Comparison of ENCODE assay signal across 24 cellular contexts in genomic region chr5:36915653-36916052, GRCh38.
"Had no signal": no experiment of that assay in that cellular context is flagged by ENCODE, and none has a peak within 500 bp of the region (broad histone marks: within the 10 kb centered on the region; RNA-seq: fewer than 3 reads in every experiment).

No MANE protein-coding gene starts in this region.

- ATAC-seq: gastrocnemius medialis had no signal

- H3K36me3 ChIP-seq: esophagus muscularis mucosa, gastrocnemius medialis, left ventricle myocardium inferior, thyroid gland had no signal

- H3K4me3 Mint-ChIP-seq: dendritic cell treated with granulocyte-macrophage colony-stimulating factor and Interleukin-4, amounts not matched to agents 40 ng/mL and 50 ng/mL, for 4 days had no signal

- H3K27me3 Mint-ChIP-seq: dendritic cell treated with granulocyte-macrophage colony-stimulating factor and Interleukin-4, amounts not matched to agents 40 ng/mL and 50 ng/mL, for 4 days had no signal

- H3K27ac Mint-ChIP-seq: dendritic cell treated with granulocyte-macrophage colony-stimulating factor and Interleukin-4, amounts not matched to agents 40 ng/mL and 50 ng/mL, for 4 days had no signal

- H3K4me3 ChIP-seq: esophagus muscularis mucosa, gastrocnemius medialis, left ventricle myocardium inferior, thyroid gland had no signal

- H3K27ac ChIP-seq: esophagus muscularis mucosa, gastrocnemius medialis, left ventricle myocardium inferior, thyroid gland, WERI-Rb-1 had no signal

- FAIRE-seq: bronchial epithelial cell, endothelial cell of umbilical vein had no signal

- H3K27me3 ChIP-seq: esophagus muscularis mucosa, gastrocnemius medialis, thyroid gland had no signal

- H3K9me3 Mint-ChIP-seq: dendritic cell treated with granulocyte-macrophage colony-stimulating factor and Interleukin-4, amounts not matched to agents 40 ng/mL and 50 ng/mL, for 4 days had no signal

- H3K9me3 ChIP-seq: esophagus muscularis mucosa, gastrocnemius medialis, left ventricle myocardium inferior, thyroid gland had no signal

- DNase-seq: activated CD4-positive, alpha-beta T cell treated with anti-CD3 and anti-CD28 coated beads for 1 hour; activated CD8-positive, alpha-beta memory T cell treated with anti-CD3 and anti-CD28 coated beads for 24 hours; activated CD8-positive, alpha-beta memory T cell treated with anti-CD3 and anti-CD28 coated beads, Interleukin-2, amount 50 U/mL, for 48 hours; activated effector memory CD4-positive, alpha-beta T cell treated with anti-CD3 and anti-CD28 coated beads, Interleukin-2, amount 50 U/mL, for 16 hours; activated naive CD4-positive, alpha-beta T cell treated with anti-CD3 and anti-CD28 coated beads, Interleukin-2, amount 50 U/mL, for 16 hours; activated T-cell treated with anti-CD3 and anti-CD28 coated beads, Interleukin-2, amount 50 U/mL, for 48 hours; effector CD8-positive, alpha-beta T cell; gastrocnemius medialis; head of caudate nucleus; kidney glomerular epithelial cell; left ventricle myocardium inferior; mammary epithelial cell; midbrain; occipital lobe; retina; stimulated activated CD4-positive, alpha-beta T cell treated with anti-CD3 and anti-CD28 coated beads, Interleukin-1b, Interleukin-23, amount 100 ng/mL, for 48 hours; stimulated activated naive CD4-positive, alpha-beta T cell treated with Interleukin-2 at 50 U/mL for 16 hours; T1000; thyroid gland; WERI-Rb-1 had no signal
